28 cellular contexts compared by ENCODE assay signal in the genomic region with DNA sequence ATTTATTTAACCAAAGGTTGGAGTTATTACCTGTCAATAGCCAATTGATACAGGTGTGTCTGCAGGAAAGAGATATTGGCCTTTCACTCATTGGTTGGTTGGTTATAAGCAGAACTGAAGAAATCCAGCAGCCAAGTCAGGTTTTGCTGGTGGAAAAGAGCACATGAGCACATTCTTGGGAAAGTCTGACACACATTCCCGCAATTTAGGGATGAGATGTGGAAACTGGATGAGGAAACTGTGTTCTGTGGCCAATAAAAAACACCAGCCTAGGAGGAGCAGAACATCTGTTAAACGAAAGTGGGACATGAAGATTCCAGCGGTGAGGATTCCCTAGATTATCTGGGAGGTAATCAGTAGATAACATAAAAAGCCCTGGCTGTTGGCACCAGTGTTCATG.
"Had no signal": no experiment of that assay in that cellular context is flagged by ENCODE, and none has a peak within 500 bp of the region (broad histone marks: within the 10 kb centered on the region; RNA-seq: fewer than 3 reads in every experiment).

No MANE protein-coding gene starts in this region.

- H3K9me3 ChIP-seq: gastrocnemius medialis, right atrium auricular region, testis, transverse colon had no signal

- H3K27me3 ChIP-seq: brain microvascular endothelial cell, gastrocnemius medialis, neural progenitor cell, right atrium auricular region, testis, transverse colon had no signal

- H3K4me1 ChIP-seq: gastrocnemius medialis, neural progenitor cell, parathyroid adenoma, right atrium auricular region, testis, transverse colon had no signal

- H3K79me2 ChIP-seq: parathyroid adenoma had no signal

- H3K9ac ChIP-seq: neural progenitor cell, parathyroid adenoma had no signal

- H3K4me3 ChIP-seq: gastrocnemius medialis, neural progenitor cell, right atrium auricular region, testis, transverse colon had no signal

- H2AFZ ChIP-seq: neural progenitor cell, parathyroid adenoma had no signal

- H3K4me2 ChIP-seq: neural progenitor cell had no signal

- H3K36me3 ChIP-seq: brain microvascular endothelial cell, gastrocnemius medialis, neural progenitor cell, right atrium auricular region, transverse colon, WERI-Rb-1 had no signal

- H3K27ac ChIP-seq: brain microvascular endothelial cell, gastrocnemius medialis, neural progenitor cell, parathyroid adenoma, right atrium auricular region, testis, transverse colon, WERI-Rb-1 had no signal

- DNase-seq: activated CD4-positive, alpha-beta T cell treated with anti-CD3 and anti-CD28 coated beads for 48 hours; activated CD4-positive, alpha-beta T cell treated with anti-CD3 and anti-CD28 coated beads, Interleukin-2, amount 50 U/mL, for 48 hours; activated CD8-positive, alpha-beta memory T cell treated with anti-CD3 and anti-CD28 coated beads for 24 hours; activated effector memory CD4-positive, alpha-beta T cell treated with anti-CD3 and anti-CD28 coated beads, Interleukin-2, amount 50 U/mL, for 16 hours; activated naive CD4-positive, alpha-beta T cell treated with anti-CD3 and anti-CD28 coated beads for 36 hours; activated naive CD8-positive, alpha-beta T cell treated with anti-CD3 and anti-CD28 coated beads for 36 hours; amniotic stem cell; cortex of kidney; effector memory CD8-positive, alpha-beta T cell; erythroblast; gastrocnemius medialis; glutamatergic neuron; hippocampal formation; kidney; left colon; midbrain; natural killer cell; occipital lobe; stimulated activated naive CD4-positive, alpha-beta T cell treated with Interleukin-2 at 50 U/mL for 16 hours; T-helper 17 cell; T1000; testis; transverse colon; WERI-Rb-1 had no signal
